In genomic region chr16:3149630-3150345, GRCh38 we compare ENCODE assay signal across 8 cellular contexts. TPM values are rescaled to one million over a fixed set of nuclear protein-coding genes. Genes with fewer than 3 reads are reported as not detected.
DNase-seq lines count a peak whose midpoint lies in the region; ATAC-seq, FAIRE-seq and TF ChIP-seq lines count a peak whose summit lies in the region.

No MANE protein-coding gene starts in this region.

- H3K36me3 ChIP-seq in HUES64 (ENCODE audit: insufficient read depth, low read length) (no peaks in the 10 kb centered on the region), bronchial epithelial cell (ENCODE audit: control insufficient read depth, insufficient read depth, low read length) (no peaks in the 10 kb centered on the region), gastrocnemius medialis (no peaks in the 10 kb centered on the region)

- H3K4me1 ChIP-seq in HUES64 (ENCODE audit: insufficient read depth, low read length) (no peaks in the 10 kb centered on the region), gastrocnemius medialis (peaks cover 15 to 21% of the 10 kb centered on the region in 2 donors)

- in situ Hi-C loops in gastrocnemius medialis (cut with MboI; ENCODE audit: low sequenced_read_pairs in 4 of 4) = no loop called here

- DNase-seq in AG04449 (ENCODE audit: low read depth, low spot score) = no peak
- no peak for DNase-seq in GM12891 (ENCODE audit: insufficient read length, low spot score)
- peak; percentile 73 for DNase-seq in SW480 (ENCODE audit: low spot score)
- peak; percentile 42 for DNase-seq in bronchial epithelial cell (ENCODE audit: low read depth)
- DNase-seq in iPS-NIHi11 (ENCODE audit: low spot score) = peak; percentile 90
- DNase-seq in gastrocnemius medialis = no peak
- no peak for DNase-seq in cortex of kidney (lab: John Stamatoyannopoulos, UW)

- FAIRE-seq in GM12891 (lab: Jason Lieb, UNC) (peak; percentile 82), bronchial epithelial cell (lab: Jason Lieb, UNC) (no peak)

- no peak for TF ChIP-seq POLR2A in GM12891 (IDR thresholded peaks at IDR 0.05; ENCODE audit: low read depth, low read length)
- TF ChIP-seq POLR2A in gastrocnemius medialis (IDR thresholded peaks at IDR 0.05) = no peak

- POLR2A ChIA-PET in AG04449 (lab: Yijun Ruan, JAX) = interaction anchor here (0.9 to 1.5 kb wide), 4 partner anchors 9 to 39 kb away, joined by 3 to 10 read pairs (median 4); partner anchors contain the start of gene ZNF213

- WGBS in HUES64 = 2% methylated on average over 41 of the region's 41 CpGs

- peak; percentile 11 to 16 for ATAC-seq in gastrocnemius medialis

- H3K4me3 ChIP-seq in AG04449 (ENCODE audit: low read depth, low read length) (peak overlapping the region; percentile 87), HUES64 (ENCODE audit: low read length) (peak overlapping the region; percentile 92), bronchial epithelial cell (ENCODE audit: low read depth, low read length) (peak overlapping the region; percentile 80), gastrocnemius medialis (peak overlapping the region; percentile 67 to 87 (median 67))

- intact Hi-C loops in gastrocnemius medialis (cut with DNase I; ENCODE audit: low total_unique reads) = loop anchor here (1.0 to 10.0 kb wide), 5 partner anchors 9 to 355 kb away; partner anchors contain the start of genes CLUAP1 and FLYWCH2

- H3K27me3 ChIP-seq in HUES64 (ENCODE audit: insufficient read depth, low read length) = peaks cover 23% of the 10 kb centered on the region
- no peaks in the 10 kb centered on the region for H3K27me3 ChIP-seq in bronchial epithelial cell (ENCODE audit: control insufficient read depth, insufficient read depth, low read length)
- peaks cover 9 to 22% (median 11%) of the 10 kb centered on the region in 3 donors for H3K27me3 ChIP-seq in gastrocnemius medialis

- TF ChIP-seq CTCF in AG04449 (IDR thresholded peaks at IDR 0.05; ENCODE audit: insufficient read depth, low read length, missing control alignments) = peak; percentile 80
- peak; percentile 68 for TF ChIP-seq CTCF in bronchial epithelial cell (IDR thresholded peaks at IDR 0.05; ENCODE audit: insufficient read depth, low read length, severe bottlenecking)
- TF ChIP-seq CTCF in gastrocnemius medialis (IDR thresholded peaks at IDR 0.05 in 4 of 5, conservative IDR thresholded peaks at IDR 0.05 in 1 of 5) = peak in 3 of 5 experiments; percentile 15 to 39 (median 33)

- H3K9me3 ChIP-seq in HUES64 (ENCODE audit: insufficient read depth, low read depth, low read length) (no peaks in the 10 kb centered on the region), gastrocnemius medialis (no peaks in the 10 kb centered on the region)

- H3K9ac ChIP-seq in HUES64 (ENCODE audit: low read depth, low read length) = peak overlapping the region; percentile 66

- H3K27ac ChIP-seq in HUES64 (ENCODE audit: low read depth, low read length) (peak overlapping the region; percentile 30; the same call in 1 of the 2 replicates), gastrocnemius medialis (peak overlapping the region; percentile 68 to 78 (median 72))

- CTCF ChIA-PET in AG04449 (lab: Yijun Ruan, JAX) = interaction anchor here (0.8 to 10.3 kb wide), 13 partner anchors 8 to 122 kb away, joined by 4 to 206 read pairs (median 5); partner anchors contain the start of gene ZNF213

TF ChIP-seq in GM12891, 5 proteins besides CTCF, POLR2A, EP300 and RAD21:
- TF ChIP-seq POLR2AphosphoS5 (IDR thresholded peaks at IDR 0.05; ENCODE audit: low read depth, low read length) (no peak), TAF1 (IDR thresholded peaks at IDR 0.05; ENCODE audit: low read depth, low read length) (peak; percentile 29; the same call in 1 of the 2 replicates)
TF ChIP-seq in GM12891: peak in this region for 1.

RNA-seq across cellular contexts. Expression of gene ZNF213, which starts 15.0 kb away (rescaled TPM):
- 3.7 TPM for polyA plus RNA-seq in GM12891 (2012; ENCODE audit: low read depth, missing spikeins)
- polyA plus RNA-seq in HUES64 (2013, experiment 1 of 2) = 5.7 TPM
- polyA plus RNA-seq in HUES64 (2013, experiment 2 of 2) = 7.3 TPM
- total RNA-seq in bronchial epithelial cell = 7.6 and 10.6 TPM in 2 replicates
- 10 to 100 TPM in 3 of 4 donors, 1 to 10 TPM in 1; 8.9 to 18.6 (median 14.5) TPM for total RNA-seq in gastrocnemius medialis

RNA-seq across cellular contexts. Expression of gene ZNF205, which starts 37.4 kb away (rescaled TPM):
- polyA plus RNA-seq in GM12891 (2012; ENCODE audit: low read depth, missing spikeins) = 0.05 TPM
- 13.1 TPM for polyA plus RNA-seq in HUES64 (2013, experiment 1 of 2)
- polyA plus RNA-seq in HUES64 (2013, experiment 2 of 2) = 13.6 TPM
- total RNA-seq in bronchial epithelial cell (17.5 and 22.4 TPM in 2 replicates), gastrocnemius medialis (10 to 100 TPM in 1 of 4 donors, 1 to 10 TPM in 3; 4.8 to 10.8 (median 6.1) TPM)

RNA-seq across cellular contexts. Expression of gene OR1F1, which starts 38.2 kb away (rescaled TPM):
- not detected for polyA plus RNA-seq in GM12891 (2012; ENCODE audit: low read depth, missing spikeins)
- polyA plus RNA-seq in HUES64 (2013, experiment 1 of 2) = not detected
- polyA plus RNA-seq in HUES64 (2013, experiment 2 of 2) = not detected
- total RNA-seq in bronchial epithelial cell = not detected in 2 replicates
- not detected for total RNA-seq in gastrocnemius medialis

RNA-seq across cellular contexts. Expression of gene ZSCAN10, which starts 50.7 kb away (rescaled TPM):
- polyA plus RNA-seq in GM12891 (2012; ENCODE audit: low read depth, missing spikeins) = 0.06 TPM
- polyA plus RNA-seq in HUES64 (2013, experiment 1 of 2) = 111 TPM
- polyA plus RNA-seq in HUES64 (2013, experiment 2 of 2) = 95.7 TPM
- not detected in 2 replicates for total RNA-seq in bronchial epithelial cell
- total RNA-seq in gastrocnemius medialis = not detected

Comparison
In these comparisons a context has a peak if more than half of its experiments do, and no peak if none do; other contexts are left out.
1. DNase-seq: peak in SW480 (single experiment), bronchial epithelial cell (single experiment) and iPS-NIHi11 (single experiment); none in AG04449 (single experiment), GM12891 (single experiment), gastrocnemius medialis (0 of 2) and cortex of kidney (single experiment).
2. Peak in every context shown above with its lines, with median percentiles within 50 percentile points of each other: H3K4me3 ChIP-seq and CTCF ChIP-seq.